In the genomic region with DNA sequence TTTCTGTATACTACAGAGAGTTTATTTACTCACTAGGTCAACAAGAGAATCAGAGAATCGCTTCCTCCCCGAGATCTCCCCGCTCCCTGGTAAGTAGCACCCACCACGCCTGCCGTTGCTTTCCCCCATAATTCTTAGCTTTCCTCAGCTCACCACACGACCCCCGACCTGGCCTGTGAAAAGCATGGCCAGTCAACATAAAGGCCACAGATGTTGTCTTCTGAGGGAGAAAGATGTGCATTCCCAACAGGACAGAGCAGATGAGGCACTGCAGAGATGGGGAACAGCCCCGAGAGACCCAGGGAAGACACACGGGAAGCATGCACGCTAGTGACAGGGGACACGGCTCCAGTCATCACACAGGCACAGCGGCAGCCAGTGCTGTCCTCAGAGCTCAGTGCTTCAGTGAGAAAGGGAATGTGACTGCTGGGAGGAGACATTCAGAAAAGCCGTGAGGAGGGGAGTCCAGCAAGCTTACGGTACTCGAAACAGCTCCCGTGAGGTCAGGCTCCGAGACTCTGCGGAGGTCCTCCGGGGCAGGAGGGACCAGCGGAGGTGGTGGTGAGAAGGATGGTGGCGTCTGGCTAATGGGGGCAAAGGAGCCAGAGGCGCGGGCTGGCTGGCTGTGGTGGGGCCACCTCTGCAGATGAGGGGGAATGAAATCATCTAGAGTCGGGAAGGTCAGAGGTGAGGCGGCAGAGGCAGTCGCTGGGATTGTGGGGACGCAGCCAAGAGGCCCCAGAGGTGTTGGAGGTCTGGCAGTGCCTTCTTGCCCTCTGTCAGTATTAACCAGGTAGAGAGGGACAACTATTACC, we compare ENCODE assay signal across 23 cellular contexts.
DNase-seq lines count a peak whose midpoint lies in the region; ATAC-seq, FAIRE-seq and TF ChIP-seq lines count a peak whose summit lies in the region.
"Had no signal": no experiment of that assay in that cellular context is flagged by ENCODE, and none has a peak within 500 bp of the region (broad histone marks: within the 10 kb centered on the region; RNA-seq: fewer than 3 reads in every experiment).

No MANE protein-coding gene starts in this region.

- FAIRE-seq in kidney (lab: Jason Lieb, UNC), result no peak
- FAIRE-seq: endometrium, frontal cortex had no signal

- no peak overlapping the region for H3K4me3 Mint-ChIP-seq in stimulated activated naive CD8-positive, alpha-beta T cell treated with anti-CD3 and anti-CD28 coated beads, Interleukin-15, amount 100 ng/mL, for 72 hours
- H3K4me3 Mint-ChIP-seq: memory B cell; stimulated activated naive B cell treated with anti-CD40 and anti-IgM and Interleukin-4, amounts not matched to agents 10 μg/mL and 1 μg/mL and 100 μg/mL, for 72 hours had no signal

- H3K27ac Mint-ChIP-seq in stimulated activated naive CD8-positive, alpha-beta T cell treated with anti-CD3 and anti-CD28 coated beads, Interleukin-15, amount 100 ng/mL, for 72 hours, result peak overlapping the region; percentile 7 to 42
- H3K27ac Mint-ChIP-seq: memory B cell; stimulated activated naive B cell treated with anti-CD40 and anti-IgM and Interleukin-4, amounts not matched to agents 10 μg/mL and 1 μg/mL and 100 μg/mL, for 72 hours had no signal

- no peak for TF ChIP-seq POLR2A in sigmoid colon (IDR thresholded peaks at IDR 0.05)

- 90 to 93% methylated on average over 27 of the region's 27 CpGs for WGBS in sigmoid colon, 2 donors

- H3K9ac ChIP-seq in kidney (ENCODE audit: low read length in 2 of 2), result no peak overlapping the region

- intact Hi-C loops in kidney (cut with DNase I), result no loop called here
- intact Hi-C loops in sigmoid colon (cut with DNase I), result no loop called here

- peak overlapping the region; percentile 15 to 34 for H3K27ac ChIP-seq in kidney (ENCODE audit: low read depth in 2 of 2, low read length in 2 of 2)
- peak overlapping the region; percentile 77 to 98 (median 90) for H3K27ac ChIP-seq in sigmoid colon
- H3K27ac ChIP-seq: C4-2B, cardiac muscle cell had no signal

- no peak overlapping the region for H3K4me3 ChIP-seq in kidney (ENCODE audit: low read length in 2 of 2)
- H3K4me3 ChIP-seq in sigmoid colon, result peak overlapping the region in 3 of 4 donors; percentile 1 to 23 (median 2)
- H3K4me3 ChIP-seq: cardiac muscle cell, MG63 had no signal

- H3K36me3 ChIP-seq in kidney (ENCODE audit: control insufficient read depth in 1 of 2, insufficient read depth in 2 of 2, low read length in 2 of 2) (no peaks in the 10 kb centered on the region), sigmoid colon (peaks cover 0 to 63% (median 17%) of the 10 kb centered on the region in 4 donors)
- H3K36me3 ChIP-seq: MG63 had no signal

- H3K9me3 Mint-ChIP-seq in stimulated activated naive CD8-positive, alpha-beta T cell treated with anti-CD3 and anti-CD28 coated beads, Interleukin-15, amount 100 ng/mL, for 72 hours, result no peaks in the 10 kb centered on the region
- H3K9me3 Mint-ChIP-seq: memory B cell; stimulated activated naive B cell treated with anti-CD40 and anti-IgM and Interleukin-4, amounts not matched to agents 10 μg/mL and 1 μg/mL and 100 μg/mL, for 72 hours had no signal

- no peak for ATAC-seq in stimulated activated naive CD8-positive, alpha-beta T cell treated with anti-CD3 and anti-CD28 coated beads, Interleukin-15, amount 100 ng/mL, for 72 hours
- ATAC-seq in stimulated activated naive CD8-positive, alpha-beta T cell treated with anti-CD3 and anti-CD28 coated beads, Interleukin-15, Interleukin-2, amounts not matched to agents 100 U/mL and 50 U/mL, for 24 hours, result no peak
- ATAC-seq in GM19023 (IDR thresholded peaks at IDR 0.05; ENCODE audit: unreplicated experiment), result no peak
- ATAC-seq: stimulated activated naive B cell treated with anti-CD40 and anti-IgM and Interleukin-4, amounts not matched to agents 10 μg/mL and 1 μg/mL and 100 μg/mL, for 72 hours had no signal

- no peak for TF ChIP-seq EP300 in sigmoid colon (IDR thresholded peaks at IDR 0.05)

- H3K27me3 ChIP-seq in sigmoid colon, result no peaks in the 10 kb centered on the region
- H3K27me3 ChIP-seq: cardiac muscle cell had no signal

- TF ChIP-seq CTCF in kidney (IDR thresholded peaks at IDR 0.05; ENCODE audit: borderline replicate concordance, extremely low read depth, insufficient read depth), result no peak
- TF ChIP-seq CTCF in sigmoid colon (IDR thresholded peaks at IDR 0.05), result no peak

- H3K4me1 Mint-ChIP-seq in stimulated activated naive CD8-positive, alpha-beta T cell treated with anti-CD3 and anti-CD28 coated beads, Interleukin-15, amount 100 ng/mL, for 72 hours, result no peaks in the 10 kb centered on the region
- H3K4me1 Mint-ChIP-seq: memory B cell had no signal

- no peak for DNase-seq in stimulated activated naive CD8-positive, alpha-beta T cell treated with anti-CD3 and anti-CD28 coated beads, Interleukin-15, amount 100 ng/mL, for 72 hours
- no peak for DNase-seq in stimulated activated naive CD8-positive, alpha-beta T cell treated with anti-CD3 and anti-CD28 coated beads, Interleukin-15, Interleukin-2, amounts not matched to agents 100 U/mL and 50 U/mL, for 24 hours
- DNase-seq in kidney (peak; percentile 74), sigmoid colon (no peak), NCI-H2227 treated with DMSO at 0.1 percent for 48 hours (lab: John Stamatoyannopoulos, UW) (no peak), NCI-H446 (lab: John Stamatoyannopoulos, UW) (no peak), putamen (ENCODE audit: low spot score) (no peak)
- DNase-seq: 8988T; activated CD4-positive, alpha-beta T cell treated with anti-CD3 and anti-CD28 coated beads, Interleukin-2, amount 50 U/mL, for 1 hour; activated naive CD4-positive, alpha-beta T cell treated with anti-CD3 and anti-CD28 coated beads, Interleukin-2, amount 50 U/mL, for 16 hours; HCEC 1CT; MG63; NCI-H187; NCI-H524; OCI-M1; stimulated activated naive B cell treated with anti-CD40 and anti-IgM and Interleukin-4, amounts not matched to agents 10 μg/mL and 1 μg/mL and 100 μg/mL, for 72 hours; T1000 had no signal

- peaks cover 0 to 13% of the 10 kb centered on the region in 2 donors for H3K4me1 ChIP-seq in kidney (ENCODE audit: control insufficient read depth in 1 of 2, insufficient read depth in 1 of 2, low read depth in 1 of 2, low read length in 2 of 2)
- H3K4me1 ChIP-seq in sigmoid colon, result peaks cover 0 to 95% (median 89%) of the 10 kb centered on the region in 4 donors

- no peaks in the 10 kb centered on the region for H3K9me3 ChIP-seq in kidney (ENCODE audit: control insufficient read depth in 1 of 2, low read length in 2 of 2)
- no peaks in the 10 kb centered on the region for H3K9me3 ChIP-seq in sigmoid colon
- H3K9me3 ChIP-seq: MG63 had no signal

- H3K27me3 Mint-ChIP-seq in stimulated activated naive CD8-positive, alpha-beta T cell treated with anti-CD3 and anti-CD28 coated beads, Interleukin-15, amount 100 ng/mL, for 72 hours, result no peaks in the 10 kb centered on the region

Comparison
In these comparisons a context has a peak if more than half of its experiments do, and no peak if none do; other contexts are left out.
1. H3K4me3 ChIP-seq: peak in sigmoid colon (3 of 4); none in kidney (0 of 2).